ENCODE assay signal across 12 cellular contexts in genomic region chr1:2019571-2020309, GRCh38. TPM values are rescaled to one million over a fixed set of nuclear protein-coding genes. Genes with fewer than 3 reads are reported as not detected.
DNase-seq lines count a peak whose midpoint lies in the region; ATAC-seq, FAIRE-seq and TF ChIP-seq lines count a peak whose summit lies in the region.
"Had no signal": no experiment of that assay in that cellular context is flagged by ENCODE, and none has a peak within 500 bp of the region (broad histone marks: within the 10 kb centered on the region; RNA-seq: fewer than 3 reads in every experiment).

No MANE protein-coding gene starts in this region.

- TF ChIP-seq POLR2A in K562 (conservative IDR thresholded peaks at IDR 0.05) (no peak), upper lobe of left lung (IDR thresholded peaks at IDR 0.05) (no peak)

- no peaks in the 10 kb centered on the region for H3K9me1 ChIP-seq in K562 (ENCODE audit: control insufficient read depth, insufficient read depth, low read length)

- H3K4me1 ChIP-seq in right atrium auricular region (peaks cover 0 to 15% of the 10 kb centered on the region in 2 donors), K562 (replicated peaks in 1 of 2; ENCODE audit: control insufficient read depth in 2 of 2, insufficient read depth in 2 of 2, low read length in 2 of 2) (peaks cover 0 to 19% of the 10 kb centered on the region in 2 experiments; a peak in 2 of 5 replicates), upper lobe of left lung (peaks cover 6 to 16% (median 9%) of the 10 kb centered on the region in 4 donors), colonic mucosa (no peaks in the 10 kb centered on the region)

- intact Hi-C loops in Right ventricle myocardium inferior (cut with DNase I) = no loop called here
- intact Hi-C loops in K562 (cut with micrococcal nuclease) = no loop called here
- intact Hi-C loops in colonic mucosa (cut with DNase I) = no loop called here

- in situ Hi-C loops in K562 (cut with MboI) = no loop called here

- H3K36me3 ChIP-seq in right atrium auricular region (no peaks in the 10 kb centered on the region), K562 (ENCODE audit: control insufficient read depth, insufficient read depth, low read length) (no peaks in the 10 kb centered on the region), upper lobe of left lung (no peaks in the 10 kb centered on the region), colonic mucosa (no peaks in the 10 kb centered on the region)

- H2AFZ ChIP-seq in K562 (ENCODE audit: low read depth, low read length) = no peak overlapping the region

- H4K20me1 ChIP-seq in K562 (replicated peaks; ENCODE audit: control insufficient read depth, insufficient read depth, low read length) = peaks cover 25% of the 10 kb centered on the region; the same call in 1 of the 2 replicates

- H3K9ac ChIP-seq in K562 (ENCODE audit: insufficient read depth in 1 of 2, low read depth in 2 of 2, low read length in 2 of 2) (no peak overlapping the region), colonic mucosa (ENCODE audit: low read depth in 2 of 2, low read length in 2 of 2) (no peak overlapping the region)

- ATAC-seq in Right ventricle myocardium inferior (no peak), K562 (no peak), upper lobe of left lung (ENCODE audit: low FRiP score in 2 of 2) (no peak), HG02870 (IDR thresholded peaks at IDR 0.05; ENCODE audit: unreplicated experiment) (no peak)

- TF ChIP-seq EP300 in K562 (IDR thresholded peaks at IDR 0.05; ENCODE audit: low read length) (no peak), upper lobe of left lung (IDR thresholded peaks at IDR 0.05) (no peak)

- H3K4me3 ChIP-seq in right atrium auricular region (peak overlapping the region in 1 of 2 donors; percentile 41), K562 (no peak overlapping the region), upper lobe of left lung (peak overlapping the region in 3 of 4 donors; percentile 31 to 35 (median 31)), colonic mucosa (no peak overlapping the region)

- no peak for TF ChIP-seq RAD21 in K562 (CRISPR knock-in tag; conservative IDR thresholded peaks at IDR 0.05 in 1 of 2, IDR thresholded peaks at IDR 0.05 in 1 of 2)

- POLR2A ChIA-PET in K562 (lab: Yijun Ruan, JAX) = interaction anchor here (1.0 kb wide), 1 partner anchor 31 kb away, joined by 3 read pairs; no protein-coding TSS in a partner anchor

- peaks cover 5 to 24% of the 10 kb centered on the region in 2 donors for H3K27me3 ChIP-seq in right atrium auricular region
- peaks cover 80 to 94% of the 10 kb centered on the region in 2 experiments for H3K27me3 ChIP-seq in K562 (ENCODE audit: control insufficient read depth in 2 of 2, insufficient read depth in 2 of 2, low read length in 2 of 2)
- H3K27me3 ChIP-seq in upper lobe of left lung = peaks cover 0 to 39% (median 20%) of the 10 kb centered on the region in 4 donors
- H3K27me3 ChIP-seq in colonic mucosa = peaks cover 38% of the 10 kb centered on the region

- H3K9me3 ChIP-seq in right atrium auricular region (no peaks in the 10 kb centered on the region), K562 (replicated peaks; ENCODE audit: control insufficient read depth, insufficient read depth, low read depth, low read length) (no peaks in the 10 kb centered on the region), upper lobe of left lung (no peaks in the 10 kb centered on the region), colonic mucosa (no peaks in the 10 kb centered on the region)

- 9% methylated on average over 28 of the region's 61 CpGs for WGBS in K562 (ENCODE audit: insufficient coverage, low coverage, missing lambda C conversion rate)
- 36 to 45% methylated on average over 15 to 19 of the region's 61 CpGs for WGBS in upper lobe of left lung, 2 donors

- peak; percentile 40 for DNase-seq in Right ventricle myocardium inferior (ENCODE audit: missing footprints)
- no peak for DNase-seq in right atrium auricular region (ENCODE audit: low spot score)
- DNase-seq in K562 (ENCODE audit: extremely low read depth in 1 of 4, low spot score in 3 of 4) = peak in 2 of 4 experiments; percentile 69 to 74
- peak; percentile 83 for DNase-seq in left kidney (ENCODE audit: low read depth, low spot score)
- DNase-seq in upper lobe of left lung = peak in 1 of 2 donors; percentile 87
- DNase-seq in RCC 7860 (ENCODE audit: low spot score) = no peak
- no peak for DNase-seq in colonic mucosa
- DNase-seq: AML-193 had no signal

- no TSS peak for BruUV-seq in K562 (replicated peaks; lab: Mats Ljungman, UMichigan)

- H3K4me2 ChIP-seq in K562 (ENCODE audit: insufficient read depth, low read length) = no peak overlapping the region

- FAIRE-seq in K562 (lab: Jason Lieb, UNC) (no peak), RCC 7860 (lab: Jason Lieb, UNC) (no peak)

- H3K27ac ChIP-seq in right atrium auricular region (no peak overlapping the region), K562 (ENCODE audit: extremely low read depth, low read depth, low read length) (no peak overlapping the region), upper lobe of left lung (no peak overlapping the region), colonic mucosa (no peak overlapping the region)

- H3K79me2 ChIP-seq in K562 (ENCODE audit: control insufficient read depth, insufficient read depth, low read length) = no peaks in the 10 kb centered on the region

- no peak for TF ChIP-seq CTCF in right atrium auricular region (IDR thresholded peaks at IDR 0.05)
- no peak for TF ChIP-seq CTCF in K562 (IDR thresholded peaks at IDR 0.05 in 2 of 3, conservative IDR thresholded peaks at IDR 0.05 in 1 of 3; ENCODE audit: insufficient read depth in 2 of 3, low read depth in 1 of 3, low read length in 3 of 3)
- TF ChIP-seq CTCF in upper lobe of left lung (IDR thresholded peaks at IDR 0.05) = no peak
- TF ChIP-seq CTCF in colonic mucosa (IDR thresholded peaks at IDR 0.05) = no peak

- CTCF ChIA-PET in K562 (lab: Yijun Ruan, JAX; ENCODE audit: low intra/inter-chr PET ratio) = no interaction called here

RNA-seq across cellular contexts. Expression of gene GABRD, which starts 0.6 kb away (rescaled TPM):
- 0.49 TPM for total RNA-seq in Right ventricle myocardium inferior
- total RNA-seq in right atrium auricular region = not detected
- not detected in 2 replicates for total RNA-seq in K562 (2011; cell fraction: chromatin; rRNA removed; ENCODE audit: low replicate concordance)
- not detected in 2 replicates for total RNA-seq in K562 (2011; cell fraction: nucleolus; rRNA removed)
- not detected in 2 replicates for total RNA-seq in K562 (2011; cell fraction: nucleoplasm; rRNA removed)
- total RNA-seq in K562 (2014; rRNA removed) = not detected in 2 replicates
- 0.07 TPM in 1 of 2 replicates, not detected in the other for total RNA-seq in K562 (2014; rRNA removed; fragmentation: Illumina TruSeq; extraction: Trizol)
- total RNA-seq in K562 (2015; rRNA removed; fragmentation: Illumina TruSeq; extraction: Trizol) = not detected in 2 replicates
- total RNA-seq in K562 (2021) = not detected in 2 replicates
- polyA plus RNA-seq in K562 (2011; rRNA removed) = not detected in 2 replicates
- not detected in 2 replicates for polyA plus RNA-seq in K562 (2011; cell fraction: cytosol; rRNA removed)
- not detected in 2 replicates for polyA plus RNA-seq in K562 (2011; cell fraction: nucleus; rRNA removed)
- 0.04 and 0.07 TPM in 2 replicates for polyA plus RNA-seq in K562 (2012)
- polyA plus RNA-seq in K562 (2014; fragmentation: Illumina TruSeq; extraction: Trizol) = not detected in 2 replicates
- polyA plus RNA-seq in K562 (2014; fragmentation: Nextera tagmentation; extraction: Ambion mirVana) = not detected
- polyA plus RNA-seq in K562 (2014; rRNA removed) = not detected in 2 replicates
- polyA minus RNA-seq in K562 (2011; rRNA and poly(A)+ RNA removed) = not detected in 2 replicates
- not detected in 2 replicates for polyA minus RNA-seq in K562 (2011; cell fraction: cytosol; rRNA and poly(A)+ RNA removed)
- polyA minus RNA-seq in K562 (2011; cell fraction: nucleus; rRNA and poly(A)+ RNA removed) = not detected in 2 replicates
- 1 to 10 TPM in 2 of 6 donors, under 1 TPM in 1, not detected in 3; 0.26 to 8.2 (median 1.2) TPM for total RNA-seq in upper lobe of left lung
- total RNA-seq in colonic mucosa = under 1 TPM; 0.15 to 0.21 TPM
- total RNA-seq: NCI-H460; T-helper 1 cell treated with Interleukin-12 subunit alpha and Interleukin-12 subunit beta and Interleukin-4 antibody, amounts not matched to agents 30 ng/mL and 1 ng/mL, for 36 hours had no signal
- polyA plus RNA-seq: IgD-negative memory B cell had no signal

RNA-seq across cellular contexts. Expression of gene CFAP74, which starts 16.2 kb away (rescaled TPM):
- total RNA-seq in Right ventricle myocardium inferior (not detected), right atrium auricular region (not detected), K562 (2014; rRNA removed) (0.04 and 0.05 TPM in 2 replicates), K562 (2014; rRNA removed; fragmentation: Illumina TruSeq; extraction: Trizol) (0.15 and 0.41 TPM in 2 replicates), K562 (2015; rRNA removed; fragmentation: Illumina TruSeq; extraction: Trizol) (0.08 TPM in 1 of 2 replicates, not detected in the other), K562 (2021) (not detected in 2 replicates), upper lobe of left lung (10 to 100 TPM in 2 of 6 donors, 1 to 10 TPM in 3, under 1 TPM in 1; 0.14 to 19.8 (median 6.2) TPM), colonic mucosa (under 1 TPM; 0.10 to 0.16 TPM)
- not detected in 2 replicates for total RNA-seq in K562 (2011; cell fraction: chromatin; rRNA removed; ENCODE audit: low replicate concordance)
- total RNA-seq in K562 (2011; cell fraction: nucleolus; rRNA removed) = not detected in 2 replicates
- total RNA-seq in K562 (2011; cell fraction: nucleoplasm; rRNA removed) = not detected in 2 replicates
- polyA plus RNA-seq in K562 (2011; rRNA removed) (not detected in 2 replicates), K562 (2014; fragmentation: Illumina TruSeq; extraction: Trizol) (not detected in 2 replicates), K562 (2014; fragmentation: Nextera tagmentation; extraction: Ambion mirVana) (not detected), K562 (2014; rRNA removed) (0.03 and 0.04 TPM in 2 replicates)
- polyA plus RNA-seq in K562 (2011; cell fraction: cytosol; rRNA removed) = not detected in 2 replicates
- polyA plus RNA-seq in K562 (2011; cell fraction: nucleus; rRNA removed) = not detected in 2 replicates
- 0.05 and 2.2 TPM in 2 replicates for polyA plus RNA-seq in K562 (2012)
- polyA minus RNA-seq in K562 (2011; rRNA and poly(A)+ RNA removed) = not detected in 2 replicates
- polyA minus RNA-seq in K562 (2011; cell fraction: cytosol; rRNA and poly(A)+ RNA removed) = not detected in 2 replicates
- not detected in 2 replicates for polyA minus RNA-seq in K562 (2011; cell fraction: nucleus; rRNA and poly(A)+ RNA removed)
- total RNA-seq: NCI-H460; T-helper 1 cell treated with Interleukin-12 subunit alpha and Interleukin-12 subunit beta and Interleukin-4 antibody, amounts not matched to agents 30 ng/mL and 1 ng/mL, for 36 hours had no signal
- polyA plus RNA-seq: IgD-negative memory B cell had no signal

RNA-seq across cellular contexts. Expression of gene PRKCZ, which starts 30.5 kb away (rescaled TPM):
- total RNA-seq in Right ventricle myocardium inferior (16.4 TPM), right atrium auricular region (10 to 100 TPM; 15.3 to 16.4 TPM), K562 (2014; rRNA removed) (1.6 and 2.3 TPM in 2 replicates), K562 (2014; rRNA removed; fragmentation: Illumina TruSeq; extraction: Trizol) (0.45 and 0.84 TPM in 2 replicates), K562 (2015; rRNA removed; fragmentation: Illumina TruSeq; extraction: Trizol) (0.69 and 0.83 TPM in 2 replicates), K562 (2021) (3.1 and 3.5 TPM in 2 replicates), upper lobe of left lung (100 to 1,000 TPM; 107 to 169 (median 138) TPM), colonic mucosa (10 to 100 TPM; 50.4 to 72.2 TPM)
- 5.9 and 8.3 TPM in 2 replicates for total RNA-seq in K562 (2011; cell fraction: chromatin; rRNA removed; ENCODE audit: low replicate concordance)
- 4.3 and 5.5 TPM in 2 replicates for total RNA-seq in K562 (2011; cell fraction: nucleolus; rRNA removed)
- 4.7 and 5.4 TPM in 2 replicates for total RNA-seq in K562 (2011; cell fraction: nucleoplasm; rRNA removed)
- polyA plus RNA-seq in K562 (2011; rRNA removed) (1.7 and 1.9 TPM in 2 replicates), K562 (2014; fragmentation: Illumina TruSeq; extraction: Trizol) (1.3 TPM in 2 replicates), K562 (2014; fragmentation: Nextera tagmentation; extraction: Ambion mirVana) (under 1 TPM; 0.07 to 0.25 TPM), K562 (2014; rRNA removed) (2.3 and 2.9 TPM in 2 replicates)
- 0.87 and 2.2 TPM in 2 replicates for polyA plus RNA-seq in K562 (2011; cell fraction: cytosol; rRNA removed)
- 5.3 and 9.5 TPM in 2 replicates for polyA plus RNA-seq in K562 (2011; cell fraction: nucleus; rRNA removed)
- polyA plus RNA-seq in K562 (2012) = 1.2 and 4.5 TPM in 2 replicates
- polyA minus RNA-seq in K562 (2011; rRNA and poly(A)+ RNA removed) = 0.60 and 1.4 TPM in 2 replicates
- 1.5 and 1.8 TPM in 2 replicates for polyA minus RNA-seq in K562 (2011; cell fraction: cytosol; rRNA and poly(A)+ RNA removed)
- polyA minus RNA-seq in K562 (2011; cell fraction: nucleus; rRNA and poly(A)+ RNA removed) = 0.81 and 1.7 TPM in 2 replicates

Comparison
In these comparisons a context has a peak if more than half of its experiments do, and no peak if none do; other contexts are left out.
1. DNase-seq: peak in Right ventricle myocardium inferior (single experiment) and left kidney (single experiment); none in right atrium auricular region (single experiment), RCC 7860 (single experiment) and colonic mucosa (single experiment).
2. H3K4me3 ChIP-seq: peak in upper lobe of left lung (3 of 4); none in K562 (single experiment) and colonic mucosa (single experiment).